In genomic region chr15:64466408-64467116, GRCh38 we compare ENCODE assay signal across 1 cellular context.
TF ChIP-seq lines count a peak whose summit lies in the region.

No MANE protein-coding gene starts in this region.

TF ChIP-seq in HEK293, 187 proteins besides CTCF, POLR2A, EP300 and RAD21 (continued from another document):
- TF ChIP-seq, protein P1, sequence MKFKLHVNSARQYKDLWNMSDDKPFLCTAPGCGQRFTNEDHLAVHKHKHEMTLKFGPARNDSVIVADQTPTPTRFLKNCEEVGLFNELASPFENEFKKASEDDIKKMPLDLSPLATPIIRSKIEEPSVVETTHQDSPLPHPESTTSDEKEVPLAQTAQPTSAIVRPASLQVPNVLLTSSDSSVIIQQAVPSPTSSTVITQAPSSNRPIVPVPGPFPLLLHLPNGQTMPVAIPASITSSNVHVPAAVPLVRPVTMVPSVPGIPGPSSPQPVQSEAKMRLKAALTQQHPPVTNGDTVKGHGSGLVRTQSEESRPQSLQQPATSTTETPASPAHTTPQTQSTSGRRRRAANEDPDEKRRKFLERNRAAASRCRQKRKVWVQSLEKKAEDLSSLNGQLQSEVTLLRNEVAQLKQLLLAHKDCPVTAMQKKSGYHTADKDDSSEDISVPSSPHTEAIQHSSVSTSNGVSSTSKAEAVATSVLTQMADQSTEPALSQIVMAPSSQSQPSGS (tag by site-specific recombination; IDR thresholded peaks at IDR 0.05; ENCODE audit: low read depth), result no peak
- TF ChIP-seq ZNF48 (tag by site-specific recombination; IDR thresholded peaks at IDR 0.05) (no peak), ZNF398 (tag by site-specific recombination; IDR thresholded peaks at IDR 0.05) (peak; percentile 67), ZNF560 (tag by site-specific recombination; IDR thresholded peaks at IDR 0.05; ENCODE audit: borderline replicate concordance) (no peak), ZFP3 (tag by site-specific recombination; IDR thresholded peaks at IDR 0.05; ENCODE audit: low read depth) (no peak), ZNF292 (tag by site-specific recombination; IDR thresholded peaks at IDR 0.05; ENCODE audit: borderline replicate concordance, low read depth) (no peak), ZBTB8A (tag by site-specific recombination; IDR thresholded peaks at IDR 0.05) (no peak), IKZF3 (tag by site-specific recombination; IDR thresholded peaks at IDR 0.05) (no peak), ZNF777 (tag by site-specific recombination; IDR thresholded peaks at IDR 0.05; ENCODE audit: borderline replicate concordance) (no peak), SALL2 (tag by site-specific recombination; IDR thresholded peaks at IDR 0.05; ENCODE audit: borderline replicate concordance) (no peak), ZNF114 (tag by site-specific recombination; IDR thresholded peaks at IDR 0.05) (no peak), ZNF654 (tag by site-specific recombination; IDR thresholded peaks at IDR 0.05; ENCODE audit: low read depth) (no peak), ZNF121 (tag by site-specific recombination; IDR thresholded peaks at IDR 0.05) (no peak), ZNF174 (tag by site-specific recombination; IDR thresholded peaks at IDR 0.05) (no peak)
- TF ChIP-seq, protein P2, sequence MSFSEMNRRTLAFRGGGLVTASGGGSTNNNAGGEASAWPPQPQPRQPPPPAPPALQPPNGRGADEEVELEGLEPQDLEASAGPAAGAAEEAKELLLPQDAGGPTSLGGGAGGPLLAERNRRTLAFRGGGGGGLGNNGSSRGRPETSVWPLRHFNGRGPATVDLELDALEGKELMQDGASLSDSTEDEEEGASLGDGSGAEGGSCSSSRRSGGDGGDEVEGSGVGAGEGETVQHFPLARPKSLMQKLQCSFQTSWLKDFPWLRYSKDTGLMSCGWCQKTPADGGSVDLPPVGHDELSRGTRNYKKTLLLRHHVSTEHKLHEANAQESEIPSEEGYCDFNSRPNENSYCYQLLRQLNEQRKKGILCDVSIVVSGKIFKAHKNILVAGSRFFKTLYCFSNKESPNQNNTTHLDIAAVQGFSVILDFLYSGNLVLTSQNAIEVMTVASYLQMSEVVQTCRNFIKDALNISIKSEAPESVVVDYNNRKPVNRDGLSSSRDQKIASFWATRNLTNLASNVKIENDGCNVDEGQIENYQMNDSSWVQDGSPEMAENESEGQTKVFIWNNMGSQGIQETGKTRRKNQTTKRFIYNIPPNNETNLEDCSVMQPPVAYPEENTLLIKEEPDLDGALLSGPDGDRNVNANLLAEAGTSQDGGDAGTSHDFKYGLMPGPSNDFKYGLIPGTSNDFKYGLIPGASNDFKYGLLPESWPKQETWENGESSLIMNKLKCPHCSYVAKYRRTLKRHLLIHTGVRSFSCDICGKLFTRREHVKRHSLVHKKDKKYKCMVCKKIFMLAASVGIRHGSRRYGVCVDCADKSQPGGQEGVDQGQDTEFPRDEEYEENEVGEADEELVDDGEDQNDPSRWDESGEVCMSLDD (tag by site-specific recombination; IDR thresholded peaks at IDR 0.05), result no peak
